ENCODE assay signal across 14 cellular contexts in the genomic region with DNA sequence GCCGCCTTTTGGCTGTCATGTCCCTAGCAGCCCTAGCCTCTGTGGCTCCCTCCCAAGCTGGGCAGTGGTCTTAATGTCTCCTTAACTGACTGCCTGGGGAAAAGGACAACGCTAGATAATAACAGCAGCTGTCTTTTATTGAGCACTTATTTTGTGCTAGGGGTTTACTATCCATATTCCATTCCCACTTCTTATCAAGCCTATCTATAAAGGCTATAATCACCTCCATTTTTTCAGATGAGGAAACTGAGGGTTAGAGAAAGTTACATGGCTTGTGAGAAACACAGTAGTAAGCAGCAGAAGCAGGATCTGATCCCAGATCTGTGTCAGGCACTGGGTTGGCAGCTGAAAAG. TPM values are rescaled to one million over a fixed set of nuclear protein-coding genes. Genes with fewer than 3 reads are reported as not detected.
DNase-seq lines count a peak whose midpoint lies in the region; ATAC-seq and TF ChIP-seq lines count a peak whose summit lies in the region.
"Had no signal": no experiment of that assay in that cellular context is flagged by ENCODE, and none has a peak within 500 bp of the region (broad histone marks: within the 10 kb centered on the region; RNA-seq: fewer than 3 reads in every experiment).

No MANE protein-coding gene starts in this region.

- H3K4me1 ChIP-seq in esophagus muscularis mucosa, result peaks cover 40 to 96% (median 82%) of the 10 kb centered on the region in 4 donors
- peaks cover 13 to 90% (median 84%) of the 10 kb centered on the region in 5 donors for H3K4me1 ChIP-seq in subcutaneous abdominal adipose tissue (ENCODE audit: control insufficient read depth in 5 of 5, insufficient read depth in 5 of 5, low read length in 5 of 5)

- H3K36me3 Mint-ChIP-seq in activated naive CD4-positive, alpha-beta T cell treated with anti-CD3 and anti-CD28 coated beads for 36 hours (ENCODE audit: low read depth), result peaks cover 16% of the 10 kb centered on the region
- peaks cover 30% of the 10 kb centered on the region for H3K36me3 Mint-ChIP-seq in Calu3 (ENCODE audit: insufficient read depth, unreplicated experiment)

- H3K27ac ChIP-seq in RWPE1 (peak overlapping the region; percentile 99; the same call in 1 of the 2 replicates), esophagus muscularis mucosa (replicated peaks in 1 of 4) (peak overlapping the region; percentile 29 to 98 (median 48)), subcutaneous abdominal adipose tissue (ENCODE audit: low read depth, low read length) (peak overlapping the region; percentile 54)

- POLR2A ChIA-PET in RWPE1 (lab: Yijun Ruan, JAX; ENCODE audit: low non-redundant PET), result no interaction called here

- no peaks in the 10 kb centered on the region for H3K27me3 ChIP-seq in esophagus muscularis mucosa
- H3K27me3 ChIP-seq in subcutaneous abdominal adipose tissue (ENCODE audit: control insufficient read depth in 5 of 5, insufficient read depth in 4 of 5, low read length in 5 of 5), result no peaks in the 10 kb centered on the region
- H3K27me3 ChIP-seq: right lobe of liver had no signal

- TF ChIP-seq EP300 in esophagus muscularis mucosa (IDR thresholded peaks at IDR 0.05), result no peak

- intact Hi-C loops in activated naive CD4-positive, alpha-beta T cell treated with anti-CD3 and anti-CD28 coated beads for 36 hours (cut with micrococcal nuclease), result loop anchor here (5.0 kb wide), 2 partner anchors 186 to 406 kb away; a partner anchor contains a TSS
- intact Hi-C loops in esophagus muscularis mucosa (cut with DNase I) (no loop called here), Calu3 (cut with micrococcal nuclease; ENCODE audit: unreplicated experiment) (no loop called here)

- CTCF ChIA-PET in activated naive CD4-positive, alpha-beta T cell treated with anti-CD3 and anti-CD28 coated beads for 36 hours (lab: Charles Lee), result interaction anchor here (0.6 to 8.8 kb wide), 7 partner anchors 9 to 283 kb away, joined by 3 to 210 read pairs (median 13); a partner anchor contains a TSS
- CTCF ChIA-PET in RWPE1 (lab: Yijun Ruan, JAX) (interaction anchor here (0.6 to 1.9 kb wide), 7 partner anchors 10 to 395 kb away, joined by 4 to 10 read pairs (median 5); no protein-coding TSS in a partner anchor), Calu3 (lab: Charles Lee) (interaction anchor here (1.3 to 1.4 kb wide), 2 partner anchors 11 to 35 kb away, joined by 3 read pairs; no protein-coding TSS in a partner anchor)

- H3K4me1 Mint-ChIP-seq in activated naive CD4-positive, alpha-beta T cell treated with anti-CD3 and anti-CD28 coated beads for 36 hours (ENCODE audit: low read depth), result peaks cover 95% of the 10 kb centered on the region
- H3K4me1 Mint-ChIP-seq in Calu3 (ENCODE audit: low read depth, unreplicated experiment), result peaks cover 17% of the 10 kb centered on the region

- BruUV-seq in Calu3 (replicated peaks; lab: Mats Ljungman, UMichigan), result no TSS peak

- 63% methylated on average over 2 of the region's 2 CpGs for WGBS in esophagus muscularis mucosa

- H3K36me3 ChIP-seq in esophagus muscularis mucosa, result peaks cover 0 to 22% (median 3%) of the 10 kb centered on the region in 4 donors
- H3K36me3 ChIP-seq in subcutaneous abdominal adipose tissue (ENCODE audit: control insufficient read depth in 5 of 5, insufficient read depth in 5 of 5, low read length in 5 of 5), result peaks cover 0 to 20% (median 7%) of the 10 kb centered on the region in 5 donors
- H3K36me3 ChIP-seq: right lobe of liver had no signal

- no peak overlapping the region for H3K9ac ChIP-seq in subcutaneous abdominal adipose tissue (ENCODE audit: low read length in 5 of 5)

- H3K9me3 ChIP-seq in esophagus muscularis mucosa (no peaks in the 10 kb centered on the region), subcutaneous abdominal adipose tissue (ENCODE audit: control insufficient read depth in 5 of 5, low read length in 5 of 5) (no peaks in the 10 kb centered on the region)
- H3K9me3 ChIP-seq: mucosa of descending colon, right lobe of liver had no signal

- H3K27ac Mint-ChIP-seq in activated naive CD4-positive, alpha-beta T cell treated with anti-CD3 and anti-CD28 coated beads for 36 hours, result peak overlapping the region; percentile 94
- no peak overlapping the region for H3K27ac Mint-ChIP-seq in Calu3 (ENCODE audit: unreplicated experiment)
- H3K27ac Mint-ChIP-seq: GM23338 had no signal

- no peak overlapping the region for H3K4me3 Mint-ChIP-seq in activated naive CD4-positive, alpha-beta T cell treated with anti-CD3 and anti-CD28 coated beads for 36 hours
- no peak overlapping the region for H3K4me3 Mint-ChIP-seq in Calu3 (ENCODE audit: low read depth, unreplicated experiment)
- H3K4me3 Mint-ChIP-seq: GM23338 had no signal

- TF ChIP-seq POLR2A in esophagus muscularis mucosa (IDR thresholded peaks at IDR 0.05; ENCODE audit: low read depth), result no peak

- no peak for ATAC-seq in HG02642 (IDR thresholded peaks at IDR 0.05; ENCODE audit: poor library complexity, unreplicated experiment)
- ATAC-seq: mucosa of descending colon, right lobe of liver had no signal

- TF ChIP-seq CTCF in RWPE1 (conservative IDR thresholded peaks at IDR 0.05; ENCODE audit: low read depth), result no peak
- TF ChIP-seq CTCF in esophagus muscularis mucosa (IDR thresholded peaks at IDR 0.05), result no peak
- no peak for TF ChIP-seq CTCF in Calu3 (IDR thresholded peaks at IDR 0.05; ENCODE audit: unreplicated experiment)

- H3K4me3 ChIP-seq in esophagus muscularis mucosa (no peak overlapping the region), subcutaneous abdominal adipose tissue (ENCODE audit: low read depth in 1 of 5, low read length in 5 of 5) (no peak overlapping the region)
- H3K4me3 ChIP-seq: GM23338, mucosa of descending colon, right lobe of liver had no signal

- H3K9me3 Mint-ChIP-seq in activated naive CD4-positive, alpha-beta T cell treated with anti-CD3 and anti-CD28 coated beads for 36 hours, result no peaks in the 10 kb centered on the region
- H3K9me3 Mint-ChIP-seq in Calu3 (ENCODE audit: low read depth, unreplicated experiment), result no peaks in the 10 kb centered on the region
- H3K9me3 Mint-ChIP-seq: GM23338 had no signal

- no peak for DNase-seq in activated naive CD4-positive, alpha-beta T cell treated with anti-CD3 and anti-CD28 coated beads for 36 hours
- DNase-seq in activated naive CD4-positive, alpha-beta T cell (lab: John Stamatoyannopoulos, UW), result no peak
- DNase-seq in RWPE1 (ENCODE audit: low spot score), result no peak
- DNase-seq in esophagus muscularis mucosa (ENCODE audit: extremely low spot score), result no peak
- no peak for DNase-seq in Calu3
- DNase-seq in NCI-H82 treated with DMSO at 0.1 percent for 48 hours (lab: John Stamatoyannopoulos, UW; ENCODE audit: unreplicated experiment), result no peak
- DNase-seq: MM.1S, NCI-H2171 treated with DMSO at 0.1 percent for 48 hours had no signal

- no peaks in the 10 kb centered on the region for H3K27me3 Mint-ChIP-seq in activated naive CD4-positive, alpha-beta T cell treated with anti-CD3 and anti-CD28 coated beads for 36 hours (ENCODE audit: low read depth)
- no peaks in the 10 kb centered on the region for H3K27me3 Mint-ChIP-seq in Calu3 (ENCODE audit: unreplicated experiment)

RNA-seq across cellular contexts. Expression of a gene that starts 6.2 kb away (rescaled TPM):
- 100 to 1,000 TPM; 130 to 132 TPM for total RNA-seq in activated naive CD4-positive, alpha-beta T cell treated with anti-CD3 and anti-CD28 coated beads for 36 hours
- 10 to 100 TPM; 52.7 to 81.7 (median 59.8) TPM for total RNA-seq in esophagus muscularis mucosa
- total RNA-seq in Calu3 (2022), result 74.6 and 107 TPM in 2 replicates

RNA-seq across cellular contexts. Expression of a gene that starts 20.4 kb away (rescaled TPM):
- 10 to 100 TPM; 26.4 to 26.9 TPM for total RNA-seq in activated naive CD4-positive, alpha-beta T cell treated with anti-CD3 and anti-CD28 coated beads for 36 hours
- total RNA-seq in esophagus muscularis mucosa (10 to 100 TPM in 2 of 4 donors, 1 to 10 TPM in 2; 7.1 to 13.3 (median 10.1) TPM), Calu3 (2022) (24.0 and 32.0 TPM in 2 replicates)

RNA-seq across cellular contexts. Expression of a gene that starts 31.7 kb away (rescaled TPM):
- 100 to 1,000 TPM; 129 to 141 TPM for total RNA-seq in activated naive CD4-positive, alpha-beta T cell treated with anti-CD3 and anti-CD28 coated beads for 36 hours
- 10 to 100 TPM in 1 of 4 donors, 1 to 10 TPM in 2, not detected in 1; 3.8 to 14.0 (median 7.1) TPM for total RNA-seq in esophagus muscularis mucosa
- not detected in 2 replicates for total RNA-seq in Calu3 (2022)
- total RNA-seq: Daoy, GM23338 had no signal

RNA-seq across cellular contexts. Expression of a gene that starts 52.0 kb away (rescaled TPM):
- 10 to 100 TPM; 45.7 to 47.0 TPM for total RNA-seq in activated naive CD4-positive, alpha-beta T cell treated with anti-CD3 and anti-CD28 coated beads for 36 hours
- total RNA-seq in esophagus muscularis mucosa, result 1 to 10 TPM; 3.0 to 6.3 (median 4.8) TPM
- total RNA-seq in Calu3 (2022), result 19.9 and 24.6 TPM in 2 replicates

Comparison
In these comparisons a context has a peak if more than half of its experiments do, and no peak if none do; other contexts are left out.
1. H3K27ac ChIP-seq: peak in every context shown above with its lines; median percentile 99 in RWPE1; 54 in subcutaneous abdominal adipose tissue; 48 in esophagus muscularis mucosa.
2. RNA of a gene that starts 31.7 kb away (total RNA-seq): 129 to 141 TPM in activated naive CD4-positive, alpha-beta T cell treated with anti-CD3 and anti-CD28 coated beads for 36 hours; 3.8 to 14.0 TPM in esophagus muscularis mucosa and not detected in Calu3; every median in the first group is over 4 times any median in the second.